ENCODE assay signal across 1 cellular context in genomic region chr19:18843960-18844359, GRCh38.
TF ChIP-seq lines count a peak whose summit lies in the region.

No MANE protein-coding gene starts in this region.

TF ChIP-seq in HepG2, 621 proteins besides CTCF, POLR2A, EP300 and RAD21:
- TF ChIP-seq ZNF672 (CRISPR knock-in tag; IDR thresholded peaks at IDR 0.05) (no peak), PRDM10 (CRISPR knock-in tag; IDR thresholded peaks at IDR 0.05; ENCODE audit: low read depth) (no peak), ZNF569 (CRISPR knock-in tag; IDR thresholded peaks at IDR 0.05; ENCODE audit: borderline replicate concordance) (no peak), MTF1 (CRISPR knock-in tag; IDR thresholded peaks at IDR 0.05) (no peak), ZNF772 (CRISPR knock-in tag; IDR thresholded peaks at IDR 0.05) (no peak), ZNF138 (CRISPR knock-in tag; IDR thresholded peaks at IDR 0.05; ENCODE audit: low read depth) (no peak), ZFP62 (CRISPR knock-in tag; IDR thresholded peaks at IDR 0.05) (no peak), MTF2 (CRISPR knock-in tag; IDR thresholded peaks at IDR 0.05; ENCODE audit: borderline replicate concordance) (no peak), ISX (CRISPR knock-in tag; conservative IDR thresholded peaks at IDR 0.05) (no peak), ARID2 (CRISPR knock-in tag; IDR thresholded peaks at IDR 0.05; ENCODE audit: borderline replicate concordance) (no peak), ZBTB49 (CRISPR knock-in tag; IDR thresholded peaks at IDR 0.05; ENCODE audit: borderline replicate concordance) (no peak), PATZ1 (CRISPR knock-in tag; IDR thresholded peaks at IDR 0.05) (no peak), ZNF44 (CRISPR knock-in tag; IDR thresholded peaks at IDR 0.05) (no peak), CEBPG (CRISPR knock-in tag; IDR thresholded peaks at IDR 0.05) (no peak)
- TF ChIP-seq, protein P1, sequence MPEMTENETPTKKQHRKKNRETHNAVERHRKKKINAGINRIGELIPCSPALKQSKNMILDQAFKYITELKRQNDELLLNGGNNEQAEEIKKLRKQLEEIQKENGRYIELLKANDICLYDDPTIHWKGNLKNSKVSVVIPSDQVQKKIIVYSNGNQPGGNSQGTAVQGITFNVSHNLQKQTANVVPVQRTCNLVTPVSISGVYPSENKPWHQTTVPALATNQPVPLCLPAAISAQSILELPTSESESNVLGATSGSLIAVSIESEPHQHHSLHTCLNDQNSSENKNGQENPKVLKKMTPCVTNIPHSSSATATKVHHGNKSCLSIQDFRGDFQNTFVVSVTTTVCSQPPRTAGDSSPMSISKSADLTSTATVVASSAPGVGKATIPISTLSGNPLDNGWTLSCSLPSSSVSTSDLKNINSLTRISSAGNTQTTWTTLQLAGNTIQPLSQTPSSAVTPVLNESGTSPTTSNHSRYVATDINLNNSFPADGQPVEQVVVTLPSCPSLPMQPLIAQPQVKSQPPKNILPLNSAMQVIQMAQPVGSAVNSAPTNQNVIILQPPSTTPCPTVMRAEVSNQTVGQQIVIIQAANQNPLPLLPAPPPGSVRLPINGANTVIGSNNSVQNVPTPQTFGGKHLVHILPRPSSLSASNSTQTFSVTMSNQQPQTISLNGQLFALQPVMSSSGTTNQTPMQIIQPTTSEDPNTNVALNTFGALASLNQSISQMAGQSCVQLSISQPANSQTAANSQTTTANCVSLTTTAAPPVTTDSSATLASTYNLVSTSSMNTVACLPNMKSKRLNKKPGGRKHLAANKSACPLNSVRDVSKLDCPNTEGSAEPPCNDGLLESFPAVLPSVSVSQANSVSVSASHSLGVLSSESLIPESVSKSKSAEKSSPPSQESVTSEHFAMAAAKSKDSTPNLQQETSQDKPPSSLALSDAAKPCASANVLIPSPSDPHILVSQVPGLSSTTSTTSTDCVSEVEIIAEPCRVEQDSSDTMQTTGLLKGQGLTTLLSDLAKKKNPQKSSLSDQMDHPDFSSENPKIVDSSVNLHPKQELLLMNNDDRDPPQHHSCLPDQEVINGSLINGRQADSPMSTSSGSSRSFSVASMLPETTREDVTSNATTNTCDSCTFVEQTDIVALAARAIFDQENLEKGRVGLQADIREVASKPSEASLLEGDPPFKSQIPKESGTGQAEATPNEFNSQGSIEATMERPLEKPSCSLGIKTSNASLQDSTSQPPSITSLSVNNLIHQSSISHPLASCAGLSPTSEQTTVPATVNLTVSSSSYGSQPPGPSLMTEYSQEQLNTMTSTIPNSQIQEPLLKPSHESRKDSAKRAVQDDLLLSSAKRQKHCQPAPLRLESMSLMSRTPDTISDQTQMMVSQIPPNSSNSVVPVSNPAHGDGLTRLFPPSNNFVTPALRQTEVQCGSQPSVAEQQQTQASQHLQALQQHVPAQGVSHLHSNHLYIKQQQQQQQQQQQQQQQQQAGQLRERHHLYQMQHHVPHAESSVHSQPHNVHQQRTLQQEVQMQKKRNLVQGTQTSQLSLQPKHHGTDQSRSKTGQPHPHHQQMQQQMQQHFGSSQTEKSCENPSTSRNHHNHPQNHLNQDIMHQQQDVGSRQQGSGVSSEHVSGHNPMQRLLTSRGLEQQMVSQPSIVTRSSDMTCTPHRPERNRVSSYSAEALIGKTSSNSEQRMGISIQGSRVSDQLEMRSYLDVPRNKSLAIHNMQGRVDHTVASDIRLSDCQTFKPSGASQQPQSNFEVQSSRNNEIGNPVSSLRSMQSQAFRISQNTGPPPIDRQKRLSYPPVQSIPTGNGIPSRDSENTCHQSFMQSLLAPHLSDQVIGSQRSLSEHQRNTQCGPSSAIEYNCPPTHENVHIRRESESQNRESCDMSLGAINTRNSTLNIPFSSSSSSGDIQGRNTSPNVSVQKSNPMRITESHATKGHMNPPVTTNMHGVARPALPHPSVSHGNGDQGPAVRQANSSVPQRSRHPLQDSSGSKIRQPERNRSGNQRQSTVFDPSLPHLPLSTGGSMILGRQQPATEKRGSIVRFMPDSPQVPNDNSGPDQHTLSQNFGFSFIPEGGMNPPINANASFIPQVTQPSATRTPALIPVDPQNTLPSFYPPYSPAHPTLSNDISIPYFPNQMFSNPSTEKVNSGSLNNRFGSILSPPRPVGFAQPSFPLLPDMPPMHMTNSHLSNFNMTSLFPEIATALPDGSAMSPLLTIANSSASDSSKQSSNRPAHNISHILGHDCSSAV (CRISPR knock-in tag; IDR thresholded peaks at IDR 0.05; ENCODE audit: borderline replicate concordance), result no peak
- TF ChIP-seq, protein P2, sequence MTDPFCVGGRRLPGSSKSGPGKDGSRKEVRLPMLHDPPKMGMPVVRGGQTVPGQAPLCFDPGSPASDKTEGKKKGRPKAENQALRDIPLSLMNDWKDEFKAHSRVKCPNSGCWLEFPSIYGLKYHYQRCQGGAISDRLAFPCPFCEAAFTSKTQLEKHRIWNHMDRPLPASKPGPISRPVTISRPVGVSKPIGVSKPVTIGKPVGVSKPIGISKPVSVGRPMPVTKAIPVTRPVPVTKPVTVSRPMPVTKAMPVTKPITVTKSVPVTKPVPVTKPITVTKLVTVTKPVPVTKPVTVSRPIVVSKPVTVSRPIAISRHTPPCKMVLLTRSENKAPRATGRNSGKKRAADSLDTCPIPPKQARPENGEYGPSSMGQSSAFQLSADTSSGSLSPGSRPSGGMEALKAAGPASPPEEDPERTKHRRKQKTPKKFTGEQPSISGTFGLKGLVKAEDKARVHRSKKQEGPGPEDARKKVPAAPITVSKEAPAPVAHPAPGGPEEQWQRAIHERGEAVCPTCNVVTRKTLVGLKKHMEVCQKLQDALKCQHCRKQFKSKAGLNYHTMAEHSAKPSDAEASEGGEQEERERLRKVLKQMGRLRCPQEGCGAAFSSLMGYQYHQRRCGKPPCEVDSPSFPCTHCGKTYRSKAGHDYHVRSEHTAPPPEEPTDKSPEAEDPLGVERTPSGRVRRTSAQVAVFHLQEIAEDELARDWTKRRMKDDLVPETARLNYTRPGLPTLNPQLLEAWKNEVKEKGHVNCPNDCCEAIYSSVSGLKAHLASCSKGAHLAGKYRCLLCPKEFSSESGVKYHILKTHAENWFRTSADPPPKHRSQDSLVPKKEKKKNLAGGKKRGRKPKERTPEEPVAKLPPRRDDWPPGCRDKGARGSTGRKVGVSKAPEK (CRISPR knock-in tag; IDR thresholded peaks at IDR 0.05; ENCODE audit: borderline replicate concordance), result no peak
- TF ChIP-seq, protein P3, sequence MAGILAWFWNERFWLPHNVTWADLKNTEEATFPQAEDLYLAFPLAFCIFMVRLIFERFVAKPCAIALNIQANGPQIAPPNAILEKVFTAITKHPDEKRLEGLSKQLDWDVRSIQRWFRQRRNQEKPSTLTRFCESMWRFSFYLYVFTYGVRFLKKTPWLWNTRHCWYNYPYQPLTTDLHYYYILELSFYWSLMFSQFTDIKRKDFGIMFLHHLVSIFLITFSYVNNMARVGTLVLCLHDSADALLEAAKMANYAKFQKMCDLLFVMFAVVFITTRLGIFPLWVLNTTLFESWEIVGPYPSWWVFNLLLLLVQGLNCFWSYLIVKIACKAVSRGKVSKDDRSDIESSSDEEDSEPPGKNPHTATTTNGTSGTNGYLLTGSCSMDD (CRISPR knock-in tag; IDR thresholded peaks at IDR 0.05), result no peak
- TF ChIP-seq, protein P4, sequence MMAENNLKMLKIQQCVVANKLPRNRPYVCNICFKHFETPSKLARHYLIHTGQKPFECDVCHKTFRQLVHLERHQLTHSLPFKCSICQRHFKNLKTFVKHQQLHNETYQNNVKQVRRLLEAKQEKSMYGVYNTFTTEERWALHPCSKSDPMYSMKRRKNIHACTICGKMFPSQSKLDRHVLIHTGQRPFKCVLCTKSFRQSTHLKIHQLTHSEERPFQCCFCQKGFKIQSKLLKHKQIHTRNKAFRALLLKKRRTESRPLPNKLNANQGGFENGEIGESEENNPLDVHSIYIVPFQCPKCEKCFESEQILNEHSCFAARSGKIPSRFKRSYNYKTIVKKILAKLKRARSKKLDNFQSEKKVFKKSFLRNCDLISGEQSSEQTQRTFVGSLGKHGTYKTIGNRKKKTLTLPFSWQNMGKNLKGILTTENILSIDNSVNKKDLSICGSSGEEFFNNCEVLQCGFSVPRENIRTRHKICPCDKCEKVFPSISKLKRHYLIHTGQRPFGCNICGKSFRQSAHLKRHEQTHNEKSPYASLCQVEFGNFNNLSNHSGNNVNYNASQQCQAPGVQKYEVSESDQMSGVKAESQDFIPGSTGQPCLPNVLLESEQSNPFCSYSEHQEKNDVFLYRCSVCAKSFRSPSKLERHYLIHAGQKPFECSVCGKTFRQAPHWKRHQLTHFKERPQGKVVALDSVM (CRISPR knock-in tag; IDR thresholded peaks at IDR 0.05), result no peak
TF ChIP-seq in HepG2: peak in this region for 0.
